ENCODE assay signal across 1 cellular context in the genomic region with DNA sequence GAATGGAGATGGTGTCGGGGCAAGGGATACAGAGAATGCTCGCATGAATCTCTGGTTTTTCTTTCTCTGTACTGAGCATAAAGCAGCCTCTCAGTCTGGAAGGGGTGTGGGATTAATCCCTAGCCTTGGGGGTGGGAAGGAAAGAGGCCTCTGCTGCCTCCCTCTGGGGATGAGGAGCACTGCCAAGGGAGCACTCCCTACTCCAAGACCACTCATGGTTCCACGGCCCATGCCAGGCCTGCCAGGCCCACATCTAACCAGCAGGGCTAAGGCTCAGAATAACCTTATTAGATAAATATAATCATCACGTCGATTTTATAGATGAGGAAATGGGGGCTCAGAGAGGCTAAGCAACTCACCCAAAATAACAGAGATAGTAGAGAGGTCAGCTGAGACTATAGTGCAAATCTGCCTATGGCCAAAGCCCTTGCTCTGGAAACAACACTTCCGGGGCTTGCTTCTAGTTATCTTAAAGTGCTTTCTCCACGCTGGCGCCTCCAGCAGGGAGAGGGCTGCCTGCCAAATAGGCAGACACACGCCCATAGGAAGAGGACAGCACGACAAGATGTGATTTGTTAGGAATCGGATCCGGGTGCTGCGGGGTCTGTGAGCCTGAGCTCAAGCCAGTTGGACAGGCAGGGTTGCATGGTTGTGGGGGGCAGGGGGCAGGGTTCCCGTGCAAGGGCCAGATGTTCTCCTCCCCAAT.
TF ChIP-seq lines count a peak whose summit lies in the region.

No MANE protein-coding gene starts in this region.

TF ChIP-seq in IMR-90, 13 proteins besides CTCF, POLR2A, EP300 and RAD21:
- TF ChIP-seq MXI1 (IDR thresholded peaks at IDR 0.05; ENCODE audit: borderline replicate concordance, low read depth, low read length), result no peak
- TF ChIP-seq RCOR1 (IDR thresholded peaks at IDR 0.05; ENCODE audit: insufficient replicate concordance, low read length), result no peak
- TF ChIP-seq BHLHE40 (IDR thresholded peaks at IDR 0.05; ENCODE audit: low read depth, low read length), result no peak
